ENCODE assay signal across 1 cellular context in genomic region chr6:27154696-27155095, GRCh38.
TF ChIP-seq lines count a peak whose summit lies in the region.

No MANE protein-coding gene starts in this region.

TF ChIP-seq in GM12878, 131 proteins besides CTCF, POLR2A, EP300 and RAD21 (continued from another document):
- no peak for TF ChIP-seq ZBTB40 (IDR thresholded peaks at IDR 0.05; ENCODE audit: borderline replicate concordance)
- no peak for TF ChIP-seq ZNF622 (IDR thresholded peaks at IDR 0.05)
- TF ChIP-seq MEF2B (IDR thresholded peaks at IDR 0.05; ENCODE audit: partially characterized antibody, poor library complexity, severe bottlenecking) = no peak
- TF ChIP-seq ZSCAN29 (IDR thresholded peaks at IDR 0.05) = no peak
- no peak for TF ChIP-seq CREB1 (IDR thresholded peaks at IDR 0.05; ENCODE audit: low read depth)
- TF ChIP-seq BMI1 (IDR thresholded peaks at IDR 0.05; ENCODE audit: borderline replicate concordance) = no peak
- TF ChIP-seq BRCA1 (IDR thresholded peaks at IDR 0.05; ENCODE audit: low read depth, low read length) = no peak
- no peak for TF ChIP-seq STAT3 (IDR thresholded peaks at IDR 0.05; ENCODE audit: low read depth, low read length)
- TF ChIP-seq HSF1 (IDR thresholded peaks at IDR 0.05; ENCODE audit: low read depth, low read length) = no peak
